In the genomic region with DNA sequence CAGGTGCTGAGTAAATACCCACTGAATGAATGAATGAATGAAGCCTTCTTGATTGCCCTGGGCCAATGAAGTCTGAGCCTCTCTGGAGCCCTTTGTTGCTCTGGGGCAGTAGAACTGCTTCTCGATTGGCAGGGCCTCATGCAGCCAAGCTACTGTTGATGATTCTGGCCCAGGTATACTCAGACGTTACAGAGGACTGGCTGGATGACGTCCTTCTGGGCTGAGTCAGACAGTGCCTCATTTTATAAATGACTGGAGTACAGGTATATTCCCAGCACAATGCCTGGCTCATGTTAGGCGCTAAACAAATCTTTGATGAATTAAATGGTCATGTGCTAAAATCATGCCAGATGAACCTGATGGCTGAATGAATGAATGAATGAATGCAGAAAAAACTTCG, we compare ENCODE assay signal across 1 cellular context.
TF ChIP-seq lines count a peak whose summit lies in the region.

No MANE protein-coding gene starts in this region.

TF ChIP-seq in SK-N-SH treated with all-trans-retinoic acid at 6 μM for 48 hours, 23 proteins besides CTCF, POLR2A, EP300 and RAD21 (continued from another document):
- TF ChIP-seq, protein P1, sequence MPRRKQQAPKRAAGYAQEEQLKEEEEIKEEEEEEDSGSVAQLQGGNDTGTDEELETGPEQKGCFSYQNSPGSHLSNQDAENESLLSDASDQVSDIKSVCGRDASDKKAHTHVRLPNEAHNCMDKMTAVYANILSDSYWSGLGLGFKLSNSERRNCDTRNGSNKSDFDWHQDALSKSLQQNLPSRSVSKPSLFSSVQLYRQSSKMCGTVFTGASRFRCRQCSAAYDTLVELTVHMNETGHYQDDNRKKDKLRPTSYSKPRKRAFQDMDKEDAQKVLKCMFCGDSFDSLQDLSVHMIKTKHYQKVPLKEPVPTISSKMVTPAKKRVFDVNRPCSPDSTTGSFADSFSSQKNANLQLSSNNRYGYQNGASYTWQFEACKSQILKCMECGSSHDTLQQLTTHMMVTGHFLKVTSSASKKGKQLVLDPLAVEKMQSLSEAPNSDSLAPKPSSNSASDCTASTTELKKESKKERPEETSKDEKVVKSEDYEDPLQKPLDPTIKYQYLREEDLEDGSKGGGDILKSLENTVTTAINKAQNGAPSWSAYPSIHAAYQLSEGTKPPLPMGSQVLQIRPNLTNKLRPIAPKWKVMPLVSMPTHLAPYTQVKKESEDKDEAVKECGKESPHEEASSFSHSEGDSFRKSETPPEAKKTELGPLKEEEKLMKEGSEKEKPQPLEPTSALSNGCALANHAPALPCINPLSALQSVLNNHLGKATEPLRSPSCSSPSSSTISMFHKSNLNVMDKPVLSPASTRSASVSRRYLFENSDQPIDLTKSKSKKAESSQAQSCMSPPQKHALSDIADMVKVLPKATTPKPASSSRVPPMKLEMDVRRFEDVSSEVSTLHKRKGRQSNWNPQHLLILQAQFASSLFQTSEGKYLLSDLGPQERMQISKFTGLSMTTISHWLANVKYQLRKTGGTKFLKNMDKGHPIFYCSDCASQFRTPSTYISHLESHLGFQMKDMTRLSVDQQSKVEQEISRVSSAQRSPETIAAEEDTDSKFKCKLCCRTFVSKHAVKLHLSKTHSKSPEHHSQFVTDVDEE (CRISPR knock-in tag; IDR thresholded peaks at IDR 0.05), result no peak
- no peak for TF ChIP-seq TOX (CRISPR knock-in tag; IDR thresholded peaks at IDR 0.05; ENCODE audit: borderline replicate concordance)
- no peak for TF ChIP-seq OSR1 (CRISPR knock-in tag; IDR thresholded peaks at IDR 0.05)
- TF ChIP-seq ARNTL (CRISPR knock-in tag; IDR thresholded peaks at IDR 0.05; ENCODE audit: borderline replicate concordance, low read depth), result no peak
- TF ChIP-seq TCF4 (CRISPR knock-in tag; IDR thresholded peaks at IDR 0.05; ENCODE audit: borderline replicate concordance), result no peak
TF ChIP-seq in SK-N-SH treated with all-trans-retinoic acid at 6 μM for 48 hours: peak in this region for 0.
